In genomic region chr2:166994588-166995336, GRCh38 we compare ENCODE assay signal across 29 cellular contexts.
"Had no signal": no experiment of that assay in that cellular context is flagged by ENCODE, and none has a peak within 500 bp of the region (broad histone marks: within the 10 kb centered on the region; RNA-seq: fewer than 3 reads in every experiment).

No MANE protein-coding gene starts in this region.

- ATAC-seq: activated CD8-positive, alpha-beta T cell treated with anti-CD3 and anti-CD28 coated beads for 36 hours; activated naive CD8-positive, alpha-beta T cell treated with anti-CD3 and anti-CD28 coated beads, Interleukin-2, amount 50 U/mL, for 24 hours had no signal

- H3K27me3 ChIP-seq: ascending aorta, cardiac muscle cell had no signal

- H3K27ac ChIP-seq: ascending aorta, cardiac muscle cell, VCaP had no signal

- H3K4me3 ChIP-seq: ascending aorta, cardiac muscle cell had no signal

- FAIRE-seq: bronchial epithelial cell, TTC549 had no signal

- DNase-seq: activated B cell treated with CpG ODN at 0.5 μM for 24 hours; activated CD4-positive, alpha-beta memory T cell treated with anti-CD3 and anti-CD28 coated beads for 36 hours; activated CD4-positive, alpha-beta T cell treated with anti-CD3 and anti-CD28 coated beads for 4 hours; activated CD4-positive, alpha-beta T cell treated with anti-CD3 and anti-CD28 coated beads, Interleukin-2, amount 10 ng/mL, durations not matched to agents 24 days and 14 days; activated CD4-positive, alpha-beta T cell treated with anti-CD3 and anti-CD28 coated beads, Interleukin-2, amount 50 U/mL, for 1 hour; activated CD4-positive, alpha-beta T cell treated with anti-CD3 and anti-CD28 coated beads, Interleukin-2, amount 50 U/mL, for 4 hours; activated CD4-positive, CD25-positive, alpha-beta regulatory T cell treated with anti-CD3 and anti-CD28 coated beads, Interleukin-2, amount 50 U/mL, for 72 hours; activated CD8-positive, alpha-beta memory T cell treated with anti-CD3 and anti-CD28 coated beads, Interleukin-2, amount 50 U/mL, for 4 hours; activated CD8-positive, alpha-beta T cell treated with anti-CD3 and anti-CD28 coated beads for 36 hours; activated effector memory CD4-positive, alpha-beta T cell treated with Interleukin-2 at 50 U/mL for 16 hours; activated gamma-delta T cell; activated naive CD4-positive, alpha-beta T cell treated with anti-CD3 and anti-CD28 coated beads, Interleukin-2, amount 10 ng/mL, durations not matched to agents 7 days and 5 days; activated naive CD4-positive, alpha-beta T cell treated with Interleukin-2 at 50 U/mL for 16 hours; activated naive CD8-positive, alpha-beta T cell treated with anti-CD3 and anti-CD28 coated beads, Interleukin-2, amount 10 ng/mL, durations not matched to agents 7 days and 5 days; activated naive CD8-positive, alpha-beta T cell treated with anti-CD3 and anti-CD28 coated beads, Interleukin-2, amount 50 U/mL, for 24 hours; activated T-cell treated with anti-CD3 and anti-CD28 coated beads, Interleukin-2, amount 50 U/mL, for 24 hours; activated T-cell treated with anti-CD3 and anti-CD28 coated beads, Interleukin-2, amount 50 U/mL, for 48 hours; amygdala; anterior cingulate cortex; caudate nucleus; cerebellar nuclear complex; T-helper 1 cell; T-helper 2 cell; T-helper 9 cell had no signal

- H3K36me3 ChIP-seq: ascending aorta, cardiac muscle cell had no signal

- H3K9me3 ChIP-seq: ascending aorta had no signal

- H3K4me1 ChIP-seq: ascending aorta had no signal
